In genomic region chrX:149510386-149510785, GRCh38 we compare ENCODE assay signal across 1 cellular context.
TF ChIP-seq lines count a peak whose summit lies in the region.

No MANE protein-coding gene starts in this region.

TF ChIP-seq in K562, 482 proteins besides CTCF, POLR2A, EP300 and RAD21:
- TF ChIP-seq NR2F6 (CRISPR knock-in tag; IDR thresholded peaks at IDR 0.05), result no peak
- TF ChIP-seq, protein P1, sequence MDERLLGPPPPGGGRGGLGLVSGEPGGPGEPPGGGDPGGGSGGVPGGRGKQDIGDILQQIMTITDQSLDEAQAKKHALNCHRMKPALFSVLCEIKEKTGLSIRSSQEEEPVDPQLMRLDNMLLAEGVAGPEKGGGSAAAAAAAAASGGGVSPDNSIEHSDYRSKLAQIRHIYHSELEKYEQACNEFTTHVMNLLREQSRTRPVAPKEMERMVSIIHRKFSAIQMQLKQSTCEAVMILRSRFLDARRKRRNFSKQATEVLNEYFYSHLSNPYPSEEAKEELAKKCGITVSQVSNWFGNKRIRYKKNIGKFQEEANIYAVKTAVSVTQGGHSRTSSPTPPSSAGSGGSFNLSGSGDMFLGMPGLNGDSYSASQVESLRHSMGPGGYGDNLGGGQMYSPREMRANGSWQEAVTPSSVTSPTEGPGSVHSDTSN (CRISPR knock-in tag; IDR thresholded peaks at IDR 0.05; ENCODE audit: low read depth), result no peak
- TF ChIP-seq, protein P1 (tag; conservative IDR thresholded peaks at IDR 0.05; ENCODE audit: low read depth), result peak; percentile 88
- peak; percentile 39; the same call in 1 of the 2 replicates for TF ChIP-seq SPI1 (IDR thresholded peaks at IDR 0.05; ENCODE audit: borderline replicate concordance, low read depth, low read length)
- no peak for TF ChIP-seq E2F1 (CRISPR knock-in tag; IDR thresholded peaks at IDR 0.05)
- TF ChIP-seq, protein P2, sequence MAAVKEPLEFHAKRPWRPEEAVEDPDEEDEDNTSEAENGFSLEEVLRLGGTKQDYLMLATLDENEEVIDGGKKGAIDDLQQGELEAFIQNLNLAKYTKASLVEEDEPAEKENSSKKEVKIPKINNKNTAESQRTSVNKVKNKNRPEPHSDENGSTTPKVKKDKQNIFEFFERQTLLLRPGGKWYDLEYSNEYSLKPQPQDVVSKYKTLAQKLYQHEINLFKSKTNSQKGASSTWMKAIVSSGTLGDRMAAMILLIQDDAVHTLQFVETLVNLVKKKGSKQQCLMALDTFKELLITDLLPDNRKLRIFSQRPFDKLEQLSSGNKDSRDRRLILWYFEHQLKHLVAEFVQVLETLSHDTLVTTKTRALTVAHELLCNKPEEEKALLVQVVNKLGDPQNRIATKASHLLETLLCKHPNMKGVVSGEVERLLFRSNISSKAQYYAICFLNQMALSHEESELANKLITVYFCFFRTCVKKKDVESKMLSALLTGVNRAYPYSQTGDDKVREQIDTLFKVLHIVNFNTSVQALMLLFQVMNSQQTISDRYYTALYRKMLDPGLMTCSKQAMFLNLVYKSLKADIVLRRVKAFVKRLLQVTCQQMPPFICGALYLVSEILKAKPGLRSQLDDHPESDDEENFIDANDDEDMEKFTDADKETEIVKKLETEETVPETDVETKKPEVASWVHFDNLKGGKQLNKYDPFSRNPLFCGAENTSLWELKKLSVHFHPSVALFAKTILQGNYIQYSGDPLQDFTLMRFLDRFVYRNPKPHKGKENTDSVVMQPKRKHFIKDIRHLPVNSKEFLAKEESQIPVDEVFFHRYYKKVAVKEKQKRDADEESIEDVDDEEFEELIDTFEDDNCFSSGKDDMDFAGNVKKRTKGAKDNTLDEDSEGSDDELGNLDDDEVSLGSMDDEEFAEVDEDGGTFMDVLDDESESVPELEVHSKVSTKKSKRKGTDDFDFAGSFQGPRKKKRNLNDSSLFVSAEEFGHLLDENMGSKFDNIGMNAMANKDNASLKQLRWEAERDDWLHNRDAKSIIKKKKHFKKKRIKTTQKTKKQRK (IDR thresholded peaks at IDR 0.05; ENCODE audit: borderline replicate concordance, low read depth, low read length), result no peak
- no peak for TF ChIP-seq GABPB1 (CRISPR knock-in tag; IDR thresholded peaks at IDR 0.05)
- no peak for TF ChIP-seq MXI1 (IDR thresholded peaks at IDR 0.05; ENCODE audit: low read depth, low read length)
- TF ChIP-seq PKNOX1 (IDR thresholded peaks at IDR 0.05), result peak; percentile 78
- no peak for TF ChIP-seq RNF2 (IDR thresholded peaks at IDR 0.05)
- no peak for TF ChIP-seq SRSF9 (IDR thresholded peaks at IDR 0.05; ENCODE audit: borderline replicate concordance, low read depth, low read length)
- TF ChIP-seq ETV6 (IDR thresholded peaks at IDR 0.05; ENCODE audit: borderline replicate concordance in 1 of 2, low read depth in 2 of 2, low read length in 1 of 2), result no peak
- no peak for TF ChIP-seq ETV6 (CRISPR knock-in tag; IDR thresholded peaks at IDR 0.05; ENCODE audit: borderline replicate concordance)
- TF ChIP-seq FOXM1 (IDR thresholded peaks at IDR 0.05; ENCODE audit: low read depth), result 0 out of 2 replicates have a peak, but pooled peaks have one; percentile 18
- no peak for TF ChIP-seq FOXM1 (CRISPR knock-in tag; IDR thresholded peaks at IDR 0.05; ENCODE audit: low read depth)
- no peak for TF ChIP-seq ZNF512 (tag; IDR thresholded peaks at IDR 0.05)
- TF ChIP-seq ZSCAN32 (CRISPR knock-in tag; IDR thresholded peaks at IDR 0.05), result no peak
- TF ChIP-seq CEBPG (CRISPR knock-in tag; IDR thresholded peaks at IDR 0.05), result no peak
- TF ChIP-seq CEBPG (tag; conservative IDR thresholded peaks at IDR 0.05 in 1 of 2, IDR thresholded peaks at IDR 0.05 in 1 of 2), result peak; percentile 42 to 58
- TF ChIP-seq MEIS2 (IDR thresholded peaks at IDR 0.05; ENCODE audit: partially characterized antibody), result peak; percentile 85
